ENCODE assay signal across 20 cellular contexts in the genomic region with DNA sequence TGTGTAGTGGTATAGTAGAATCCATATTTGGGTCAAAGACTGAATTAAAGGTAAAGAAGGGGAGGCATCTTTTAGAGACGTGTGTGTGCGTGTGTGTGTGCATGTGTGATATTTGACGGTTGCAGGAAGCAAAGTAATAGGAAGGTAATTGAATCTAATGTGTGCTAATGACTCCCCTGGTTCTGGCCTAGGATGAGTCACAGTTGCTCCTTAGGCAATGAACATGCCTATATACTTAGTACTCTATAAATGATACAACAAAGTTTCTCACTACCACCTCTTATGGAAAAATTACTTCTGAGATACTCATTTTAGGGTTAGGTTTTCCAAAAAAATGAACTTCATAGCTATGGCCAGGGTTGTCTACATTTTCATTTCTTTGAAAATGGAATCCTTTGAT.
DNase-seq lines count a peak whose midpoint lies in the region; ATAC-seq and TF ChIP-seq lines count a peak whose summit lies in the region.
"Had no signal": no experiment of that assay in that cellular context is flagged by ENCODE, and none has a peak within 500 bp of the region (broad histone marks: within the 10 kb centered on the region; RNA-seq: fewer than 3 reads in every experiment).

No MANE protein-coding gene starts in this region.

- in situ Hi-C loops in astrocyte of the spinal cord (cut with HindIII; ENCODE audit: low sequenced_read_pairs) = no loop called here

- no peak for ATAC-seq in HG02870 (IDR thresholded peaks at IDR 0.05; ENCODE audit: unreplicated experiment)

- DNase-seq in AG04449 (ENCODE audit: low read depth, low spot score) (peak; percentile 23), HPDE6-E6E7 (ENCODE audit: extremely low spot score) (peak; percentile 75), astrocyte of the spinal cord (ENCODE audit: low read depth, low spot score) (peak; percentile 34), fibroblast of villous mesenchyme (ENCODE audit: low read depth) (peak; percentile 30), NCI-H146 treated with DMSO at 0.1 percent for 48 hours (lab: John Stamatoyannopoulos, UW; ENCODE audit: unreplicated experiment) (no peak), SHP77 treated with DMSO at 0.1 percent for 48 hours (lab: John Stamatoyannopoulos, UW) (no peak)
- no peak for DNase-seq in activated CD4-positive, alpha-beta T cell treated with anti-CD3 and anti-CD28 coated beads for 48 hours
- DNase-seq: activated effector memory CD4-positive, alpha-beta T cell treated with anti-CD3 and anti-CD28 coated beads, Interleukin-2, amount 50 U/mL, for 16 hours; amygdala; CD4-positive, CD25-positive, alpha-beta regulatory T cell; effector CD4-positive, alpha-beta T cell; foreskin melanocyte; NCI-H1048; NCI-H2081 treated with DMSO at 0.1 percent for 48 hours; NCI-H524; SHP77; stimulated activated CD4-positive, alpha-beta T cell treated with anti-CD3 and anti-CD28 coated beads, Interleukin-4, amount 100 ng/mL, for 24 hours; stomach; T-helper 1 cell had no signal

- CTCF ChIA-PET in AG04449 (lab: Yijun Ruan, JAX) = interaction anchor here (0.9 to 1.4 kb wide), 2 partner anchors 24 to 109 kb away, joined by 3 to 4 read pairs; no protein-coding TSS in a partner anchor

- POLR2A ChIA-PET in AG04449 (lab: Yijun Ruan, JAX) = no interaction called here

- TF ChIP-seq CTCF in AG04449 (IDR thresholded peaks at IDR 0.05; ENCODE audit: insufficient read depth, low read length, missing control alignments) = no peak
- no peak for TF ChIP-seq CTCF in astrocyte of the spinal cord (IDR thresholded peaks at IDR 0.05; ENCODE audit: low read depth, low read length)
- TF ChIP-seq CTCF in fibroblast of villous mesenchyme (IDR thresholded peaks at IDR 0.05; ENCODE audit: insufficient read depth, low read depth, low read length) = no peak

- H3K4me3 ChIP-seq in AG04449 (ENCODE audit: low read depth, low read length) (no peak overlapping the region), astrocyte of the spinal cord (ENCODE audit: low read depth, low read length) (no peak overlapping the region), fibroblast of villous mesenchyme (ENCODE audit: low read depth, low read length) (no peak overlapping the region)
- H3K4me3 ChIP-seq: stomach had no signal

Comparison
In these comparisons a context has a peak if more than half of its experiments do, and no peak if none do; other contexts are left out.
1. DNase-seq: peak in AG04449 (single experiment), HPDE6-E6E7 (single experiment), astrocyte of the spinal cord (single experiment) and fibroblast of villous mesenchyme (single experiment); none in activated CD4-positive, alpha-beta T cell treated with anti-CD3 and anti-CD28 coated beads for 48 hours (single experiment), NCI-H146 treated with DMSO at 0.1 percent for 48 hours (single experiment) and SHP77 treated with DMSO at 0.1 percent for 48 hours (single experiment).